In the genomic region with DNA sequence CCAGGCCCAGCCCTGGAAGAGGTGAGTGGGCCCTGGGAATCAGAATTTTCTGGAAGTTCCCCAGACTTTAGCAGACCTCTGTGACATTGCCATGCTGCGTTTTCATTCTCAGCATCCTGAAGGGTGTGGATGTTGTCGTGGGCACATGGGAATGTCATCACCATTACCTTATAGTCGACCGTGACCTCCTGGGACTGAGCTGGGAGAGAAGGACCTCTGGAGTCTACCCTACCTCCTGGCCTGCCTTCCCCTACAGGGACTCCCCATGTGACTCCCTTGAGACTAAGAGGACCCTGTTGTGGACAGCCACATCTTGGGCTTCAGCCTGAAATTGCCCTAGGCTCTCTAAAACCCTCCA, we compare ENCODE assay signal across 24 cellular contexts. TPM values are rescaled to one million over a fixed set of nuclear protein-coding genes. Genes with fewer than 3 reads are reported as not detected.
DNase-seq lines count a peak whose midpoint lies in the region; ATAC-seq and TF ChIP-seq lines count a peak whose summit lies in the region.
"Had no signal": no experiment of that assay in that cellular context is flagged by ENCODE, and none has a peak within 500 bp of the region (broad histone marks: within the 10 kb centered on the region; RNA-seq: fewer than 3 reads in every experiment).

No MANE protein-coding gene starts in this region.

- no peak overlapping the region for H4K8ac ChIP-seq in mesenchymal stem cell (ENCODE audit: low read length)

- H3K18ac ChIP-seq in mesenchymal stem cell (ENCODE audit: low read depth in 1 of 2, low read length in 2 of 2), result no peak overlapping the region

- no peaks in the 10 kb centered on the region for H3K27me3 ChIP-seq in left ventricle myocardium inferior (ENCODE audit: low read depth)
- H3K27me3 ChIP-seq in endodermal cell (ENCODE audit: control insufficient read depth, insufficient read depth, low read length, poor library complexity, severe bottlenecking), result no peaks in the 10 kb centered on the region
- no peaks in the 10 kb centered on the region for H3K27me3 ChIP-seq in neural progenitor cell
- no peaks in the 10 kb centered on the region for H3K27me3 ChIP-seq in vagina
- H3K27me3 ChIP-seq in mesenchymal stem cell (ENCODE audit: control insufficient read depth in 1 of 2, insufficient read depth in 1 of 2, low read length in 2 of 2), result peaks cover 19 to 35% of the 10 kb centered on the region in 2 experiments
- H3K27me3 ChIP-seq: BE2C, BLaER1 had no signal

- H3K9me3 Mint-ChIP-seq in endodermal cell, result no peaks in the 10 kb centered on the region
- no peaks in the 10 kb centered on the region for H3K9me3 Mint-ChIP-seq in neural progenitor cell
- H3K9me3 Mint-ChIP-seq: CD14-positive monocyte; CD4-positive, alpha-beta memory T cell; CD8-positive, alpha-beta memory T cell had no signal

- no peak overlapping the region for H2AFZ ChIP-seq in neural progenitor cell (replicated peaks)
- no peak overlapping the region for H2AFZ ChIP-seq in mesenchymal stem cell (ENCODE audit: low read depth, low read length)

- H3K27ac Mint-ChIP-seq in endodermal cell (no peak overlapping the region), neural progenitor cell (peak overlapping the region; percentile 72)
- H3K27ac Mint-ChIP-seq: CD14-positive monocyte; CD4-positive, alpha-beta memory T cell; CD4-positive, CD25-positive, alpha-beta regulatory T cell had no signal

- no peaks in the 10 kb centered on the region for H3K9me3 ChIP-seq in left ventricle myocardium inferior (replicated peaks)
- H3K9me3 ChIP-seq in endodermal cell (ENCODE audit: control insufficient read depth, low read length), result no peaks in the 10 kb centered on the region
- H3K9me3 ChIP-seq in neural progenitor cell (ENCODE audit: low read depth), result no peaks in the 10 kb centered on the region
- no peaks in the 10 kb centered on the region for H3K9me3 ChIP-seq in vagina
- H3K9me3 ChIP-seq in mesenchymal stem cell (ENCODE audit: control insufficient read depth, low read length), result no peaks in the 10 kb centered on the region
- H3K9me3 ChIP-seq: A549, BE2C, BLaER1, Caco-2 had no signal

- intact Hi-C loops in Right ventricle myocardium inferior (cut with DNase I), result no loop called here
- intact Hi-C loops in left ventricle myocardium inferior (cut with micrococcal nuclease), result loop anchor here (10.0 kb wide), 1 partner anchor 584 kb away; no protein-coding TSS in a partner anchor
- intact Hi-C loops in vagina (cut with DNase I), result loop anchor here (10.0 kb wide), 1 partner anchor 584 kb away; no protein-coding TSS in a partner anchor

- whole genome bisulfite sequencing in endodermal cell (ENCODE audit: insufficient coverage in 1 of 2, insufficient read length in 1 of 2), 2 experiments, result 92 to 95% methylated on average over 2 to 4 of the region's 4 CpGs
- 93% methylated on average over 4 of the region's 4 CpGs for WGBS in mesenchymal stem cell

- H3K4me3 ChIP-seq in left ventricle myocardium inferior (no peak overlapping the region), endodermal cell (ENCODE audit: low read length) (no peak overlapping the region), neural progenitor cell (no peak overlapping the region), vagina (no peak overlapping the region), mesenchymal stem cell (ENCODE audit: insufficient read depth in 1 of 2, low read depth in 1 of 2, low read length in 2 of 2) (no peak overlapping the region)
- H3K4me3 ChIP-seq: A549, BLaER1 had no signal

- H3K27ac ChIP-seq in left ventricle myocardium inferior (replicated peaks) (no peak overlapping the region), endodermal cell (ENCODE audit: low read depth, low read length) (no peak overlapping the region), neural progenitor cell (no peak overlapping the region), vagina (no peak overlapping the region), mesenchymal stem cell (ENCODE audit: low read length, poor library complexity, severe bottlenecking) (no peak overlapping the region)
- H3K27ac ChIP-seq: 22Rv1, A549, BLaER1 had no signal

- H3K4me2 ChIP-seq in neural progenitor cell (no peak overlapping the region), mesenchymal stem cell (ENCODE audit: low read length, poor library complexity, severe bottlenecking) (no peak overlapping the region)
- H3K4me2 ChIP-seq: A549, BLaER1 had no signal

- no peaks in the 10 kb centered on the region for H3F3A ChIP-seq in neural progenitor cell (ENCODE audit: low read depth)

- peak; percentile 11 for ATAC-seq in Right ventricle myocardium inferior
- ATAC-seq in HG02763 (IDR thresholded peaks at IDR 0.05; ENCODE audit: unreplicated experiment), result no peak
- ATAC-seq: A549 had no signal

- H3K4me1 ChIP-seq in left ventricle myocardium inferior (no peaks in the 10 kb centered on the region), endodermal cell (ENCODE audit: control insufficient read depth, insufficient read depth, low read length) (no peaks in the 10 kb centered on the region), neural progenitor cell (no peaks in the 10 kb centered on the region), vagina (no peaks in the 10 kb centered on the region), mesenchymal stem cell (ENCODE audit: control insufficient read depth, insufficient read depth, low read depth, low read length) (peaks cover 2% of the 10 kb centered on the region)
- H3K4me1 ChIP-seq: A549, BE2C, BLaER1, Caco-2 had no signal

- peaks cover 4% of the 10 kb centered on the region for H3K4me1 Mint-ChIP-seq in endodermal cell
- peaks cover 3% of the 10 kb centered on the region for H3K4me1 Mint-ChIP-seq in neural progenitor cell
- H3K4me1 Mint-ChIP-seq: CD14-positive monocyte had no signal

- no peak for TF ChIP-seq CTCF in left ventricle myocardium inferior (IDR thresholded peaks at IDR 0.05; ENCODE audit: borderline replicate concordance)
- no peak for TF ChIP-seq CTCF in endodermal cell (conservative IDR thresholded peaks at IDR 0.05)
- no peak for TF ChIP-seq CTCF in neural progenitor cell (IDR thresholded peaks at IDR 0.05)
- no peak for TF ChIP-seq CTCF in vagina (IDR thresholded peaks at IDR 0.05)

- no peak overlapping the region for H3K4ac ChIP-seq in mesenchymal stem cell (ENCODE audit: low read depth in 1 of 2, low read length in 2 of 2)

- H3K79me1 ChIP-seq in mesenchymal stem cell (replicated peaks; ENCODE audit: low read length, poor library complexity, severe bottlenecking), result no peaks in the 10 kb centered on the region

- H3K14ac ChIP-seq in mesenchymal stem cell (ENCODE audit: low read length in 2 of 2), result no peak overlapping the region

- no peaks in the 10 kb centered on the region for H3K36me3 ChIP-seq in left ventricle myocardium inferior
- H3K36me3 ChIP-seq in endodermal cell (ENCODE audit: control insufficient read depth, insufficient read depth, low read length), result no peaks in the 10 kb centered on the region
- no peaks in the 10 kb centered on the region for H3K36me3 ChIP-seq in neural progenitor cell
- H3K36me3 ChIP-seq in vagina, result no peaks in the 10 kb centered on the region
- no peaks in the 10 kb centered on the region for H3K36me3 ChIP-seq in mesenchymal stem cell (ENCODE audit: control insufficient read depth in 1 of 2, insufficient read depth in 2 of 2, low read depth in 1 of 2, low read length in 2 of 2)
- H3K36me3 ChIP-seq: BE2C, BLaER1 had no signal

- no peak overlapping the region for H3K23ac ChIP-seq in mesenchymal stem cell (ENCODE audit: low read length in 2 of 2)

- H2BK5ac ChIP-seq in mesenchymal stem cell (ENCODE audit: low read depth, low read length, poor library complexity, severe bottlenecking), result no peak overlapping the region

- no peaks in the 10 kb centered on the region for H4K20me1 ChIP-seq in neural progenitor cell (ENCODE audit: low read depth)
- H4K20me1 ChIP-seq: BLaER1 had no signal

- H2BK12ac ChIP-seq in mesenchymal stem cell (ENCODE audit: low read length in 2 of 2), result no peak overlapping the region

- no peak overlapping the region for H2AK5ac ChIP-seq in mesenchymal stem cell (ENCODE audit: low read length, severe bottlenecking)

- H4K91ac ChIP-seq in mesenchymal stem cell (ENCODE audit: low read length), result no peak overlapping the region

- no peak overlapping the region for H2BK120ac ChIP-seq in mesenchymal stem cell (ENCODE audit: low read depth, low read length)

- H3K4me3 Mint-ChIP-seq in endodermal cell (no peak overlapping the region), neural progenitor cell (peak overlapping the region; percentile 35)
- H3K4me3 Mint-ChIP-seq: CD14-positive monocyte; CD4-positive, alpha-beta memory T cell; CD4-positive, CD25-positive, alpha-beta regulatory T cell; CD8-positive, alpha-beta memory T cell had no signal

- H3K79me2 ChIP-seq in neural progenitor cell (ENCODE audit: low read depth), result no peaks in the 10 kb centered on the region

- no peaks in the 10 kb centered on the region for H3K36me3 Mint-ChIP-seq in endodermal cell (ENCODE audit: low read depth)
- H3K36me3 Mint-ChIP-seq in neural progenitor cell, result no peaks in the 10 kb centered on the region
- H3K36me3 Mint-ChIP-seq: CD14-positive monocyte; CD4-positive, alpha-beta memory T cell; CD4-positive, CD25-positive, alpha-beta regulatory T cell; CD8-positive, alpha-beta memory T cell had no signal

- H3K9ac ChIP-seq in endodermal cell (ENCODE audit: extremely low read depth, low read length, poor library complexity, severe bottlenecking) (no peak overlapping the region), neural progenitor cell (no peak overlapping the region), mesenchymal stem cell (ENCODE audit: low read length) (no peak overlapping the region)
- H3K9ac ChIP-seq: BLaER1 had no signal

- DNase-seq in Right ventricle myocardium inferior (ENCODE audit: missing footprints) (no peak), left ventricle myocardium inferior (no peak), endodermal cell (peak; percentile 13), neural progenitor cell (ENCODE audit: low spot score) (no peak), vagina (ENCODE audit: extremely low spot score in 2 of 2) (peak; percentile 37 to 67), HT-29 (ENCODE audit: low spot score) (no peak), mesenchymal stem cell (no peak)
- DNase-seq: ACHN; BE2C; C1 segment of cervical spinal cord; Caco-2; Calu3; CD4-positive, alpha-beta memory T cell; CD4-positive, CD25-positive, alpha-beta regulatory T cell; CD8-positive, alpha-beta memory T cell; DMS79 treated with DMSO at 0.1 percent for 48 hours; GF-D8 had no signal

- no peak overlapping the region for H2BK15ac ChIP-seq in mesenchymal stem cell (ENCODE audit: low read depth, poor library complexity, severe bottlenecking)

- TF ChIP-seq POLR2A in vagina (IDR thresholded peaks at IDR 0.05), result no peak

- H3K27me3 Mint-ChIP-seq in endodermal cell (ENCODE audit: insufficient read depth) (no peaks in the 10 kb centered on the region), neural progenitor cell (ENCODE audit: insufficient read depth, low read depth) (peaks cover 5% of the 10 kb centered on the region)

RNA-seq across cellular contexts. Expression of gene CNGA3, which starts 43.0 kb away (rescaled TPM):
- total RNA-seq in Right ventricle myocardium inferior (not detected), left ventricle myocardium inferior (not detected), endodermal cell (under 1 TPM in 1 of 2 donors, not detected in 1; 0.33 TPM), neural progenitor cell (ENCODE audit: low replicate concordance) (not detected in 2 replicates), vagina (not detected)
- 1.3 TPM for polyA plus RNA-seq in endodermal cell (2013, experiment 1 of 2)
- 1.4 TPM for polyA plus RNA-seq in endodermal cell (2013, experiment 2 of 2)
- total RNA-seq in HT-29 (2014; rRNA removed; shearing (Covaris generic)), result not detected in 2 replicates
- polyA plus RNA-seq in mesenchymal stem cell (2013, experiment 1 of 2), result 0.01 TPM
- polyA plus RNA-seq in mesenchymal stem cell (2013, experiment 2 of 2), result not detected
- total RNA-seq: A172; Caco-2; Calu3; CD4-positive, alpha-beta memory T cell; CD4-positive, CD25-positive, alpha-beta regulatory T cell; CD8-positive, alpha-beta memory T cell had no signal
- polyA plus RNA-seq: A549; AG04450; CD14-positive monocyte; CD4-positive, alpha-beta memory T cell; CD4-positive, CD25-positive, alpha-beta regulatory T cell; CD8-positive, alpha-beta memory T cell had no signal

RNA-seq across cellular contexts. Expression of gene INPP4A, which starts 55.4 kb away (rescaled TPM):
- total RNA-seq in Right ventricle myocardium inferior (14.7 TPM), left ventricle myocardium inferior (20.8 TPM), endodermal cell (10 to 100 TPM; 84.9 to 94.2 TPM), neural progenitor cell (ENCODE audit: low replicate concordance) (34.2 and 35.1 TPM in 2 replicates), vagina (38.1 TPM)
- 31.9 TPM for polyA plus RNA-seq in endodermal cell (2013, experiment 1 of 2)
- 33.3 TPM for polyA plus RNA-seq in endodermal cell (2013, experiment 2 of 2)
- 9.9 and 11.5 TPM in 2 replicates for total RNA-seq in HT-29 (2014; rRNA removed; shearing (Covaris generic))
- polyA plus RNA-seq in mesenchymal stem cell (2013, experiment 1 of 2), result 8.0 TPM
- polyA plus RNA-seq in mesenchymal stem cell (2013, experiment 2 of 2), result 7.8 TPM

Comparison
In these comparisons a context has a peak if more than half of its experiments do, and no peak if none do; other contexts are left out.
1. DNase-seq: peak in endodermal cell (single experiment) and vagina (2 of 2); none in Right ventricle myocardium inferior (single experiment), left ventricle myocardium inferior (single experiment), neural progenitor cell (single experiment), HT-29 (single experiment) and mesenchymal stem cell (single experiment).